ENCODE assay signal across 13 cellular contexts in the genomic region with DNA sequence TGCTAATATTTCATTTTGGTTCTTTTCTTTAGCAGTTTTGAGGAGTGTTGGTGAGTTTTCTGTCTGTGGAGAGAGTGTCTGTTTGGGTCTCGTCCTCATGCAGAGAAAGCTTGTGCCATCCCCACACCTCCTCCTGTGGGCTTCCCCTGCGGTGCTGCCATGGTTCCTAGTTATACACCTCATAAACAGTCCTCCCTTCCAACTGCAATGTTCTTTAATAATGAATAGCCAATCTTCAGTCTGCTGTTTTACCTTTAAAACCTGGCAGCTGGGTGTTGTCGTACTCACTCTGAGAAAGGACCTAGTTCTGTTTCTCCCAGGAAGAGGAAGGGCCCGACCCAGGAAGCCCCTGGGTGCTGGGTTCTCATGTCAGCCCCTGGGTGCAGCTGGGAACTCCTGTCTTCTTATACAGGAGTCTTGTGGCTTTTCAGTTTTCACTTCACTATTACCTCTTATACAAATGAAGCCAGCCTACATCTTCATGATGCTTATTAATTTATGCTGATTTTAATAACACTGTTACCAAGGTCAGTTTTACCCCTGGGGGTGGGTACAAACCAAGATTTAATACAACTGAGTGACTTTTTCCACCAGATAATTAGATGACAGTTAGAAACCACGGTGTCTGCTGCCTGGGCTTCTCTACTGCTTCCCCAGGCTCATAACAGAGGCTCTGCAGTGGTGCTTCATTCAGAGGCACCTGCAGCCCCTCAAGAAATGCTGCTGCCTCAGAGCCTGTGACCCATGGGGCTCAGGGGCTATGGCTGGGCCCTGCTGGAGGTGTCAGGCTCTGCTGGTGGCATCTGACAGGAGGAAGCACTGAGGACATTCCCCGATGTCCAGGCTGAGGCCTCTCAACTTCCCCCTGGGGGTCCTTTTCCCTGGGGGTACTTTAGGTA. TPM values are rescaled to one million over a fixed set of nuclear protein-coding genes. Genes with fewer than 3 reads are reported as not detected.
DNase-seq lines count a peak whose midpoint lies in the region; ATAC-seq lines count a peak whose summit lies in the region.
"Had no signal": no experiment of that assay in that cellular context is flagged by ENCODE, and none has a peak within 500 bp of the region (broad histone marks: within the 10 kb centered on the region; RNA-seq: fewer than 3 reads in every experiment).

No MANE protein-coding gene starts in this region.

- no peaks in the 10 kb centered on the region for H3K27me3 Mint-ChIP-seq in effector memory CD8-positive, alpha-beta T cell

- H3K4me1 Mint-ChIP-seq in effector memory CD8-positive, alpha-beta T cell (ENCODE audit: low read depth in 2 of 2), result peaks cover 30 to 40% of the 10 kb centered on the region in 2 donors

- H3K4me3 Mint-ChIP-seq in effector memory CD8-positive, alpha-beta T cell, result no peak overlapping the region

- H3K27ac Mint-ChIP-seq in effector memory CD8-positive, alpha-beta T cell, result peak overlapping the region; percentile 62 to 83

- no peak for DNase-seq in effector memory CD8-positive, alpha-beta T cell
- DNase-seq in DMS79 treated with DMSO at 0.1 percent for 48 hours (lab: John Stamatoyannopoulos, UW), result no peak
- DNase-seq in HT-29 (ENCODE audit: low spot score), result no peak
- no peak for DNase-seq in 8988T
- no peak for DNase-seq in stimulated activated CD4-positive, alpha-beta T cell treated with anti-CD3 and anti-CD28 coated beads, Interleukin-4, amount 100 ng/mL, for 4 hours
- DNase-seq: dermis blood vessel endothelial cell, left ventricle myocardium inferior, NCI-H1436 treated with DMSO at 0.1 percent for 48 hours, pancreas, T-helper 9 cell had no signal

- peaks cover 56% of the 10 kb centered on the region for H3K36me3 Mint-ChIP-seq in effector memory CD8-positive, alpha-beta T cell (ENCODE audit: insufficient read depth)

- ATAC-seq in GM18498 (IDR thresholded peaks at IDR 0.05; ENCODE audit: unreplicated experiment) (peak; percentile 75), GM19463 (IDR thresholded peaks at IDR 0.05; ENCODE audit: unreplicated experiment) (peak; percentile 79), HG03135 (IDR thresholded peaks at IDR 0.05; ENCODE audit: unreplicated experiment) (peak; percentile 54)
- ATAC-seq in effector memory CD8-positive, alpha-beta T cell (replicated peaks), result peak; percentile 29
- ATAC-seq: pancreas had no signal

- H3K9me3 Mint-ChIP-seq in effector memory CD8-positive, alpha-beta T cell, result no peaks in the 10 kb centered on the region

RNA-seq across cellular contexts. Expression of gene COA5, which starts 59.1 kb away (rescaled TPM):
- total RNA-seq in HT-29 (2014; rRNA removed; shearing (Covaris generic)), result 23.8 and 30.0 TPM in 2 replicates

RNA-seq across cellular contexts. Expression of gene UNC50, which starts 59.2 kb away (rescaled TPM):
- 18.4 and 20.7 TPM in 2 replicates for total RNA-seq in HT-29 (2014; rRNA removed; shearing (Covaris generic))

Comparison
In these comparisons a context has a peak if more than half of its experiments do, and no peak if none do; other contexts are left out.
1. ATAC-seq: peak in every context shown above with its lines; median percentile 79 in GM19463; 75 in GM18498; 54 in HG03135; 29 in effector memory CD8-positive, alpha-beta T cell.